In the genomic region with DNA sequence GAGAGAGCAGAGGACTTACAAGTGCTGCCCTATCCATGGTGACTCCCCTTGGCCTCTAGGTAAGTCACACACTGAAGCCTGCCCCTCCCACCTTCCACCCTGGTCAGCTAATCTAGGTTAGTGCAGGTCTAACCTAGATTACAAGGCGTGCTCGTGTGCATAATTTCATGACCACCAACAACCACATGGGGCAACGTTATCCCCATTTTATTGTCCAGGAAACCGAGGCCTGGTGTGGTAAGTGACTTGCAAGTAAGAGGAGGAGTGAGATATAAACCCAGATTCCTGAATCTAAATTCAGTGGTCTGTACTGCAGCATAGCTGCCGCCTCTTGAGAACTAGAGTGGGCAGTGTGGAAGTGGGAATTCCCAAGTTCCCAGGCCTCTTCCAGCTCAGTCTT, we compare ENCODE assay signal across 17 cellular contexts.
A peak's percentile ranks its signal among the peaks of the same experiment; 100 is the strongest.
DNase-seq lines count a peak whose midpoint lies in the region; ATAC-seq, FAIRE-seq and TF ChIP-seq lines count a peak whose summit lies in the region.
"Had no signal": no experiment of that assay in that cellular context is flagged by ENCODE, and none has a peak within 500 bp of the region (broad histone marks: within the 10 kb centered on the region; RNA-seq: fewer than 3 reads in every experiment).

No MANE protein-coding gene starts in this region.

- POLR2A ChIA-PET in naive thymus-derived CD4-positive, alpha-beta T cell (lab: Charles Lee) = no interaction called here

- CTCF ChIA-PET in naive thymus-derived CD4-positive, alpha-beta T cell (lab: Charles Lee) = no interaction called here

- no peaks in the 10 kb centered on the region for H3K36me3 Mint-ChIP-seq in naive thymus-derived CD4-positive, alpha-beta T cell

- H3K9me3 ChIP-seq in BLaER1 = no peaks in the 10 kb centered on the region
- no peaks in the 10 kb centered on the region for H3K9me3 ChIP-seq in naive thymus-derived CD4-positive, alpha-beta T cell (ENCODE audit: control insufficient read depth in 2 of 3, low read length in 3 of 3)

- no peaks in the 10 kb centered on the region for H3K9me3 Mint-ChIP-seq in naive thymus-derived CD4-positive, alpha-beta T cell

- DNase-seq in GM12891 (ENCODE audit: insufficient read length, low spot score) (no peak), OCI-M1 (lab: John Stamatoyannopoulos, UW) (peak; percentile 60), Ammon's horn (ENCODE audit: low spot score) (no peak)
- no peak for DNase-seq in naive thymus-derived CD4-positive, alpha-beta T cell
- no peak for DNase-seq in activated effector memory CD4-positive, alpha-beta T cell treated with Interleukin-2 at 50 U/mL for 16 hours
- DNase-seq: NCI-H1694 treated with DMSO at 0.1 percent for 48 hours, NCI-H2107, NCI-H226, NCI-H524, PC-9, SIG-M5, T-helper 1 cell had no signal

- intact Hi-C loops in naive thymus-derived CD4-positive, alpha-beta T cell (cut with micrococcal nuclease) = no loop called here

- TF ChIP-seq POLR2A in GM12891 (IDR thresholded peaks at IDR 0.05; ENCODE audit: low read depth, low read length) = no peak

- H3K36me3 ChIP-seq in BLaER1 = no peaks in the 10 kb centered on the region
- H3K36me3 ChIP-seq in naive thymus-derived CD4-positive, alpha-beta T cell (ENCODE audit: control insufficient read depth in 2 of 3, insufficient read depth in 3 of 3, low read length in 3 of 3) = no peaks in the 10 kb centered on the region

- no peaks in the 10 kb centered on the region for H3K27me3 ChIP-seq in BLaER1
- H3K27me3 ChIP-seq in naive thymus-derived CD4-positive, alpha-beta T cell (ENCODE audit: control insufficient read depth in 2 of 2, insufficient read depth in 2 of 2, low read length in 2 of 2) = no peaks in the 10 kb centered on the region

- H3K4me3 Mint-ChIP-seq in naive thymus-derived CD4-positive, alpha-beta T cell = no peak overlapping the region

- peaks cover 89% of the 10 kb centered on the region for H3K4me1 ChIP-seq in BLaER1
- no peaks in the 10 kb centered on the region for H3K4me1 ChIP-seq in naive thymus-derived CD4-positive, alpha-beta T cell (ENCODE audit: control insufficient read depth in 2 of 2, insufficient read depth in 2 of 2, low read length in 2 of 2)

- H3K27ac ChIP-seq in BLaER1 = peak overlapping the region; percentile 62; the same call in 1 of the 2 replicates
- H3K27ac ChIP-seq in naive thymus-derived CD4-positive, alpha-beta T cell (ENCODE audit: low read depth, low read length) = no peak overlapping the region
- H3K27ac ChIP-seq: C4-2B, PC-9, RWPE1 had no signal

- FAIRE-seq in GM12891 (lab: Jason Lieb, UNC) = peak; percentile 76
- FAIRE-seq: A204.1 had no signal

- H3K9ac ChIP-seq in BLaER1 = no peak overlapping the region

- no peak overlapping the region for H3K4me3 ChIP-seq in BLaER1
- no peak overlapping the region for H3K4me3 ChIP-seq in naive thymus-derived CD4-positive, alpha-beta T cell (ENCODE audit: low read length)
- H3K4me3 ChIP-seq: PC-9 had no signal

- ATAC-seq in naive thymus-derived CD4-positive, alpha-beta T cell = peak; percentile 26
- no peak for ATAC-seq in HG03175 (IDR thresholded peaks at IDR 0.05; ENCODE audit: unreplicated experiment)

- H3K4me1 Mint-ChIP-seq in naive thymus-derived CD4-positive, alpha-beta T cell = peaks cover 0 to 34% (median 0%) of the 10 kb centered on the region in 7 donors

- no peak overlapping the region for H3K27ac Mint-ChIP-seq in naive thymus-derived CD4-positive, alpha-beta T cell

- no peaks in the 10 kb centered on the region for H4K20me1 ChIP-seq in BLaER1

- H3K27me3 Mint-ChIP-seq in naive thymus-derived CD4-positive, alpha-beta T cell = no peaks in the 10 kb centered on the region

- H3K4me2 ChIP-seq in BLaER1 = peak overlapping the region; percentile 66
- H3K4me2 ChIP-seq: PC-9 had no signal

TF ChIP-seq in GM12891, 5 proteins besides CTCF, POLR2A, EP300 and RAD21:
- no peak for TF ChIP-seq PAX5 (IDR thresholded peaks at IDR 0.05; ENCODE audit: insufficient read depth, low read length, severe bottlenecking)
- TF ChIP-seq POU2F2 (IDR thresholded peaks at IDR 0.05; ENCODE audit: low read depth, low read length) = no peak
- no peak for TF ChIP-seq TAF1 (IDR thresholded peaks at IDR 0.05; ENCODE audit: low read depth, low read length)
- no peak for TF ChIP-seq SPI1 (IDR thresholded peaks at IDR 0.05; ENCODE audit: low read depth, low read length)
- no peak for TF ChIP-seq POLR2AphosphoS5 (IDR thresholded peaks at IDR 0.05; ENCODE audit: low read depth, low read length)
